In the genomic region with DNA sequence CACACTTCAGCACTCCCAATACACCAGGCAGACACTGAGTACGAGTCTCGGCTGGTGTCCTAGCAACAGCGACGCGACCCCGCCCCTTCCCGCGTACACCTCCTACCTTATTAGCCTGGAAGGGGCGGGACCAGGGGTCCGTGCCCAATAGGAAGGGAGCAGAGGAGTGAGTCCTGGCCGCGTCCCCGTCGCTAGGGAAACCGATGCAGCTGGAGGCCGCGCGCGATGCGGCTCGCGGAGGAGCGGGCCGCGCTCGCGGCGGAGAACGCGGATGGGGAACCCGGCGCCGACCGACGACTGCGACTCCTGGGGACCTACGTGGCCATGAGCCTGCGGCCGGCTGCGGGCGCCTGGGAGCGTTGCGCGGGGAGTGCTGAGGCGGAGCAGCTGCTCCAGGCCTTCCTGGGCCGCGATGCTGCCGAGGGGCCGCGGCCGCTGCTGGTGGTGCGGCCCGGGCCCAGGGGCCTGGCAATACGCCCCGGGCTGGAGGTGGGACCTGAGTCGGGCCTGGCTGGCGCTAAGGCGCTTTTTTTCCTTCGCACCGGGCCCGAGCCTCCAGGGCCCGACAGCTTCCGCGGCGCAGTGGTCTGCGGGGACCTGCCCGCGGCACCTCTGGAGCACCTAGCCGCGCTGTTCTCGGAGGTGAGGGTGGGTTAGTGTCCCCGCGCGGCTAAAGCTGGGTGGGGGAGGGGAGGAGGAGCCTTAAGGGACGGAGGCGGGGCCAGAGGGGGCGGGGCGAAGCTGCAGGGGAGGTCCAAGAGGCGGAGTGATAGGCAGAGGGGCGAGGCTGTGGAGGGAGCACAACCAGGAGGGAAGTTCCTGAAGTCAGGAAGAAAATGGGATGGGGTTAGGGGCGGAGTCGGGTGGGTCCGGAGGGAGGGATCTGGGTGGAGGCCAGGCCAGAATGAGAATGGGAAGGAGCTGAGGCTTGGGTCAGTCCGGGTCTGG, we compare ENCODE assay signal across 1 cellular context.
TF ChIP-seq lines count a peak whose summit lies in the region.

A gene with protein sequence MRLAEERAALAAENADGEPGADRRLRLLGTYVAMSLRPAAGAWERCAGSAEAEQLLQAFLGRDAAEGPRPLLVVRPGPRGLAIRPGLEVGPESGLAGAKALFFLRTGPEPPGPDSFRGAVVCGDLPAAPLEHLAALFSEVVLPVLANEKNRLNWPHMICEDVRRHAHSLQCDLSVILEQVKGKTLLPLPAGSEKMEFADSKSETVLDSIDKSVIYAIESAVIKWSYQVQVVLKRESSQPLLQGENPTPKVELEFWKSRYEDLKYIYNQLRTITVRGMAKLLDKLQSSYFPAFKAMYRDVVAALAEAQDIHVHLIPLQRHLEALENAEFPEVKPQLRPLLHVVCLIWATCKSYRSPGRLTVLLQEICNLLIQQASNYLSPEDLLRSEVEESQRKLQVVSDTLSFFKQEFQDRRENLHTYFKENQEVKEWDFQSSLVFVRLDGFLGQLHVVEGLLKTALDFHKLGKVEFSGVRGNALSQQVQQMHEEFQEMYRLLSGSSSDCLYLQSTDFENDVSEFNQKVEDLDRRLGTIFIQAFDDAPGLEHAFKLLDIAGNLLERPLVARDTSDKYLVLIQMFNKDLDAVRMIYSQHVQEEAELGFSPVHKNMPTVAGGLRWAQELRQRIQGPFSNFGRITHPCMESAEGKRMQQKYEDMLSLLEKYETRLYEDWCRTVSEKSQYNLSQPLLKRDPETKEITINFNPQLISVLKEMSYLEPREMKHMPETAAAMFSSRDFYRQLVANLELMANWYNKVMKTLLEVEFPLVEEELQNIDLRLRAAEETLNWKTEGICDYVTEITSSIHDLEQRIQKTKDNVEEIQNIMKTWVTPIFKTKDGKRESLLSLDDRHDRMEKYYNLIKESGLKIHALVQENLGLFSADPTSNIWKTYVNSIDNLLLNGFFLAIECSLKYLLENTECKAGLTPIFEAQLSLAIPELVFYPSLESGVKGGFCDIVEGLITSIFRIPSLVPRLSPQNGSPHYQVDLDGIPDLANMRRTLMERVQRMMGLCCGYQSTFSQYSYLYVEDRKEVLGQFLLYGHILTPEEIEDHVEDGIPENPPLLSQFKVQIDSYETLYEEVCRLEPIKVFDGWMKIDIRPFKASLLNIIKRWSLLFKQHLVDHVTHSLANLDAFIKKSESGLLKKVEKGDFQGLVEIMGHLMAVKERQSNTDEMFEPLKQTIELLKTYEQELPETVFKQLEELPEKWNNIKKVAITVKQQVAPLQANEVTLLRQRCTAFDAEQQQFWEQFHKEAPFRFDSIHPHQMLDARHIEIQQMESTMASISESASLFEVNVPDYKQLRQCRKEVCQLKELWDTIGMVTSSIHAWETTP (N-terminal part only) (plus strand): TSS at position 197 of the 948 bp plus-strand sequence. CDS start 29 bp downstream, at position 226.

TF ChIP-seq in endothelial cell of umbilical vein, 7 proteins besides CTCF, POLR2A, EP300 and RAD21:
- TF ChIP-seq, protein P1, sequence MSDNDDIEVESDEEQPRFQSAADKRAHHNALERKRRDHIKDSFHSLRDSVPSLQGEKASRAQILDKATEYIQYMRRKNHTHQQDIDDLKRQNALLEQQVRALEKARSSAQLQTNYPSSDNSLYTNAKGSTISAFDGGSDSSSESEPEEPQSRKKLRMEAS (IDR thresholded peaks at IDR 0.05; ENCODE audit: insufficient read depth, insufficient read length), result no peak
- no peak for TF ChIP-seq GATA2 (IDR thresholded peaks at IDR 0.05; ENCODE audit: insufficient read depth, insufficient read length, low read depth, low read length)
- no peak for TF ChIP-seq JUN (IDR thresholded peaks at IDR 0.05; ENCODE audit: borderline replicate concordance, insufficient read depth, insufficient read length, low read depth)
